In genomic region chr1:109927908-109928307, GRCh38 we compare ENCODE assay signal across 10 cellular contexts. TPM values are rescaled to one million over a fixed set of nuclear protein-coding genes. Genes with fewer than 3 reads are reported as not detected.
A peak's percentile ranks its signal among the peaks of the same experiment; 100 is the strongest.
DNase-seq lines count a peak whose midpoint lies in the region; ATAC-seq and TF ChIP-seq lines count a peak whose summit lies in the region.
"Had no signal": no experiment of that assay in that cellular context is flagged by ENCODE, and none has a peak within 500 bp of the region (broad histone marks: within the 10 kb centered on the region; RNA-seq: fewer than 3 reads in every experiment).

No MANE protein-coding gene starts in this region.

- H3K27me3 ChIP-seq in MG63 = no peaks in the 10 kb centered on the region
- H3K27me3 ChIP-seq in lung (ENCODE audit: control insufficient read depth, insufficient read depth) = no peaks in the 10 kb centered on the region
- H3K27me3 ChIP-seq in stomach = no peaks in the 10 kb centered on the region

- H3K36me3 ChIP-seq in MG63 (peaks cover 94% of the 10 kb centered on the region), lung (ENCODE audit: control insufficient read depth in 2 of 2, insufficient read depth in 2 of 2, low read length in 2 of 2) (peaks cover 0 to 56% of the 10 kb centered on the region in 2 donors), stomach (peaks cover 53 to 74% (median 66%) of the 10 kb centered on the region in 4 donors)

- H3K27ac ChIP-seq in lung (ENCODE audit: low read depth in 1 of 2, low read length in 1 of 2) (peak overlapping the region; percentile 34 to 74), stomach (peak overlapping the region; percentile 47 to 87 (median 81))

- H3K9me3 ChIP-seq in MG63 = peaks cover 7% of the 10 kb centered on the region
- H3K9me3 ChIP-seq in lung (ENCODE audit: control insufficient read depth in 2 of 2, insufficient read depth in 1 of 2, low read length in 1 of 2) = no peaks in the 10 kb centered on the region
- H3K9me3 ChIP-seq in stomach = no peaks in the 10 kb centered on the region

- TF ChIP-seq EP300 in stomach (IDR thresholded peaks at IDR 0.05) = no peak

- ATAC-seq in lung (ENCODE audit: insufficient read depth, low FRiP score) (peak; percentile 32), GM18505 (IDR thresholded peaks at IDR 0.05; ENCODE audit: unreplicated experiment) (no peak), HG03442 (IDR thresholded peaks at IDR 0.05; ENCODE audit: unreplicated experiment) (no peak), GM19023 (IDR thresholded peaks at IDR 0.05; ENCODE audit: unreplicated experiment) (no peak)
- ATAC-seq: naive thymus-derived CD8-positive, alpha-beta T cell; stimulated activated memory B cell treated with anti-CD40 and anti-IgM and Interleukin-4, amounts not matched to agents 10 μg/mL and 1 μg/mL and 100 μg/mL, for 72 hours had no signal

- no peak for TF ChIP-seq CTCF in lung (IDR thresholded peaks at IDR 0.05; ENCODE audit: control extremely low read depth, extremely low read depth)
- no peak for TF ChIP-seq CTCF in stomach (IDR thresholded peaks at IDR 0.05)

- DNase-seq in MG63 (peak; percentile 83), erythroblast (lab: John Stamatoyannopoulos, UW) (no peak), lung (ENCODE audit: low spot score) (peak; percentile 72), stomach (peak; percentile 70)
- DNase-seq in stimulated activated CD4-positive, alpha-beta T cell treated with anti-CD3 and anti-CD28 coated beads, Interleukin-1b, Interleukin-23, amount 100 ng/mL, for 48 hours = no peak
- DNase-seq: naive thymus-derived CD8-positive, alpha-beta T cell had no signal

- 47 to 65% methylated on average over 6 of the region's 6 CpGs for WGBS in lung, 2 donors
- WGBS in stomach, 5 donors = 44 to 81% (median 61%) methylated on average over 6 of the region's 6 CpGs

- H3K4me3 ChIP-seq in MG63 (no peak overlapping the region), lung (no peak overlapping the region), stomach (no peak overlapping the region)

- peaks cover 7 to 29% of the 10 kb centered on the region in 2 donors for H3K4me1 ChIP-seq in lung (ENCODE audit: control insufficient read depth in 2 of 2, insufficient read depth in 2 of 2, low read length in 2 of 2)
- peaks cover 48 to 86% (median 58%) of the 10 kb centered on the region in 4 donors for H3K4me1 ChIP-seq in stomach

- intact Hi-C loops in stomach (cut with DNase I; ENCODE audit: low total_unique reads) = loop anchor here (5.0 kb wide), 1 partner anchor 54 kb away; the partner anchor contains the start of gene AHCYL1

- TF ChIP-seq POLR2A in erythroblast (IDR thresholded peaks at IDR 0.05; ENCODE audit: low read length) (peak; percentile 5), stomach (IDR thresholded peaks at IDR 0.05) (no peak), GM18505 (IDR thresholded peaks at IDR 0.05; ENCODE audit: borderline replicate concordance, extremely low read depth, insufficient read depth, insufficient read length) (no peak)

RNA-seq across cellular contexts. Expression of gene CSF1, which starts 17.3 kb away (rescaled TPM):
- total RNA-seq in MG63 (2014; rRNA removed; shearing (Covaris generic); ENCODE audit: low replicate concordance) = 155 and 224 TPM in 2 replicates
- total RNA-seq in lung (10 to 100 TPM; 24.7 to 65.3 TPM), stomach (10 to 100 TPM in 4 of 5 donors, 1 to 10 TPM in 1; 9.4 to 82.3 (median 47.1) TPM)
- polyA plus RNA-seq in lung (10 to 100 TPM; 13.5 to 32.2 TPM), stomach (1 to 10 TPM; 6.6 to 9.8 (median 9.1) TPM)

RNA-seq across cellular contexts. Expression of gene AHCYL1, which starts 56.7 kb away (rescaled TPM):
- total RNA-seq in MG63 (2014; rRNA removed; shearing (Covaris generic); ENCODE audit: low replicate concordance) = 55.4 and 64.5 TPM in 2 replicates
- total RNA-seq in lung (10 to 100 TPM; 65.8 to 77.7 TPM), stomach (10 to 100 TPM; 31.0 to 76.3 (median 73.4) TPM)
- polyA plus RNA-seq in lung (10 to 100 TPM; 44.4 to 46.8 TPM), stomach (10 to 100 TPM; 33.9 to 58.4 (median 40.8) TPM)

Comparison
In these comparisons a context has a peak if more than half of its experiments do, and no peak if none do; other contexts are left out.
1. DNase-seq: peak in MG63 (single experiment), lung (single experiment) and stomach (single experiment); none in erythroblast (0 of 2) and stimulated activated CD4-positive, alpha-beta T cell treated with anti-CD3 and anti-CD28 coated beads, Interleukin-1b, Interleukin-23, amount 100 ng/mL, for 48 hours (single experiment).